7 cellular contexts compared by ENCODE assay signal in genomic region chr16:1772908-1773702, GRCh38.
A peak's percentile ranks its signal among the peaks of the same experiment; 100 is the strongest.
DNase-seq lines count a peak whose midpoint lies in the region; ATAC-seq and TF ChIP-seq lines count a peak whose summit lies in the region.

TSS of gene MRPS34 (minus strand) at chr16:1773134. CDS start at chr16:1773119, 15 bp downstream.

- no peaks in the 10 kb centered on the region for H3K27me3 ChIP-seq in layer of hippocampus (ENCODE audit: control insufficient read depth, insufficient read depth, low read length)

- peak; percentile 72 for DNase-seq in NCI-H345 treated with DMSO at 0.1 percent for 48 hours (lab: John Stamatoyannopoulos, UW; ENCODE audit: unreplicated experiment)
- peak; percentile 69 to 76 for DNase-seq in activated CD4-positive, alpha-beta T cell treated with anti-CD3 and anti-CD28 coated beads for 24 hours (ENCODE audit: low read depth in 2 of 2)
- peak; percentile 86 for DNase-seq in choroid plexus epithelial cell (ENCODE audit: low read depth)
- peak; percentile 59 to 77 (median 67) for DNase-seq in stimulated activated CD4-positive, alpha-beta T cell treated with anti-CD3 and anti-CD28 coated beads, Interleukin-1b, Interleukin-23, amount 100 ng/mL, for 24 hours (ENCODE audit: low read depth in 4 of 4, low spot score in 1 of 4)

- H3K4me3 ChIP-seq in choroid plexus epithelial cell (ENCODE audit: low read depth, low read length), result peak within 1 kb of the TSS; percentile 83

- TF ChIP-seq CTCF in choroid plexus epithelial cell (conservative IDR thresholded peaks at IDR 0.05; ENCODE audit: low read depth, low read length), result peak; percentile 52

- ATAC-seq in GM18502 (IDR thresholded peaks at IDR 0.05; ENCODE audit: poor library complexity, unreplicated experiment) (peak; percentile 49), HG03097 (IDR thresholded peaks at IDR 0.05; ENCODE audit: low FRiP score, unreplicated experiment) (peak; percentile 46)

- H3K27ac ChIP-seq in layer of hippocampus (ENCODE audit: low read depth, low read length), result peak within 1 kb of the TSS; percentile 94

Comparison
In these comparisons a context has a peak if more than half of its experiments do, and no peak if none do; other contexts are left out.
1. Peak in every context shown above with its lines: DNase-seq, ATAC-seq, H3K4me3 ChIP-seq and H3K27ac ChIP-seq.